In the genomic region with DNA sequence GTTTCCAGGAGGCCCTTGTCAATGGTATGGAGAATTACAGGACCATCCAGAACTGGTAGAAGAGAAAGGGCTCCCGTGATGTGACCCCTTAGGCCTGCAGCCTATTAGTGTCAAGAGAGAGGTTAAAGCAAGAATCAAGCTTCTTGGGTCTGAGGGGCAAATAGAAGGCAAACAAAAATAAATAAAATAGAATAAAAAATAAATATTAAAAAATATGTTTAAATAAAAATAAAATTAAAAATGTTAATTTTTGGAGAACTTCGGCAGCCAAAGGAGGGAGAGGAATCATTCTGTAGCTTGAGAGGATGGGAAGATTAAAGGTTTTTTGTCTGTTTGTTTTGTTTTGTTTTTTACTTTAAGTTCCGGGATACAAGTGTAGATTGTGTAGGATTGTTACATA, we compare ENCODE assay signal across 7 cellular contexts. TPM values are rescaled to one million over a fixed set of nuclear protein-coding genes. Genes with fewer than 3 reads are reported as not detected.
"Had no signal": no experiment of that assay in that cellular context is flagged by ENCODE, and none has a peak within 500 bp of the region (broad histone marks: within the 10 kb centered on the region; RNA-seq: fewer than 3 reads in every experiment).

No MANE protein-coding gene starts in this region.

- H3K4me3 ChIP-seq: GM12878 had no signal

- FAIRE-seq: GM12878, GM12891, GM12892, GM18507, GM19239 had no signal

- ATAC-seq: GM12878 had no signal

- DNase-seq: GDM1, GF-D8 had no signal

RNA-seq across cellular contexts. Expression of a gene that starts 15.2 kb away (rescaled TPM):
- total RNA-seq: GM12878 had no signal
- polyA plus RNA-seq: GM12878 had no signal
